In the genomic region with DNA sequence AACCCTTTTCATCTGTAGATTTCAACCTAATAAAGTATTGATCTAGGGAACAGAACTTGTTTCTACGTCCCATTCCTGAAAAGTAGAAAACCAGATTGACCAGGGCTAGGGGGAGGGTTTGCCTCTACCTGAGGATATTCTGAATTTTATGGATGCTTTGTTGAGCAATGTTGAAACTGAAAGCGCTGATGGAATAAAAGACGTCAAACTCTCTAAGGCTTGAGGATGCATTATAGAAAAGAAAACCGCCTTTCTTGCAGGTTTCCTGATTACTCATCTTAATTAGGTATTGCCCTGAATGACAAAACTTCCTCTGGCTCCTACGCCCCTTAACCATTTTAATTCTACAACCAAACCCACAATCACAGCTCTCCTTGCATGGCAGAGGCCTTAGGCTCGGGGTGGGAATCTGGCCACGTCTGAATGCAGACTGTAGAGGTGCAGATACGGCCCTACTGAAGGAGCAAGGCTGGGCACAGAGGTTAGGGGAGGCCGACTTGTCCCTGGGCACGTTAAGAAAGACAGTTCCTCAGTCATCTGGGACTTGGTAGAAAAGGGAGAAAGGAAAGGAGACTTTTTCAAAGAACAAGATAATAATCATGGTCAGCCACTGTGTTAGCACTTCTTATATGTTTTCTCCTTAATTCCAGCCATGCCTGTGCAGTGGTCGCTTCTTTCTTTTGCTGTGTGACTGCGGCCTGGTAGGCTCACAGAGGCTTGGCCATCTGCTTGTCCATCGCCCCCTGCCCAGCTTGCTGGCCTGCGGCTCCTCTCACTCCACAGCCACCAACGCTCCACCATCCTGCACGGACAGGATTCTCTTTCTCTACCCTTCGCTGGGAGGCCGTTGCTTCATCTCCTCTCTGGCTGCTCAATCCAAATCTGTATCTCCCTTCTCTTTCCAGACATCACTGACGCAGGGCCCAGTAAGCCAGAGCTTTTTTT, we compare ENCODE assay signal across 1 cellular context.
TF ChIP-seq lines count a peak whose summit lies in the region.

No MANE protein-coding gene starts in this region.

TF ChIP-seq in WTC11, 78 proteins besides CTCF, POLR2A, EP300 and RAD21 (continued from another document):
- TF ChIP-seq PRDM15 (CRISPR knock-in tag; IDR thresholded peaks at IDR 0.05) (no peak), AFF4 (CRISPR knock-in tag; IDR thresholded peaks at IDR 0.05; ENCODE audit: borderline replicate concordance) (no peak), PREB (CRISPR knock-in tag; IDR thresholded peaks at IDR 0.05; ENCODE audit: borderline replicate concordance) (no peak), FOXP4 (CRISPR knock-in tag; IDR thresholded peaks at IDR 0.05) (no peak), ZNF219 (CRISPR knock-in tag; IDR thresholded peaks at IDR 0.05; ENCODE audit: borderline replicate concordance) (no peak)
